16 cellular contexts compared by ENCODE assay signal in genomic region chr16:10835281-10835931, GRCh38. TPM values are rescaled to one million over a fixed set of nuclear protein-coding genes. Genes with fewer than 3 reads are reported as not detected.
DNase-seq lines count a peak whose midpoint lies in the region; ATAC-seq and TF ChIP-seq lines count a peak whose summit lies in the region.
"Had no signal": no experiment of that assay in that cellular context is flagged by ENCODE, and none has a peak within 500 bp of the region (broad histone marks: within the 10 kb centered on the region; RNA-seq: fewer than 3 reads in every experiment).

No MANE protein-coding gene starts in this region.

- H3K4me1 Mint-ChIP-seq in activated T-helper 1 cell treated with anti-CD3 and anti-CD28 coated beads, Interleukin-12 subunit alpha, Interleukin-12 subunit beta, Interleukin-2, Interleukin-4 antibody, amounts not matched to agents 30 ng/mL and 10 ng/mL and 1 ng/mL, durations not matched to agents 14 hours and 24 hours and 36 hours (ENCODE audit: low read depth), result peaks cover 18% of the 10 kb centered on the region
- H3K4me1 Mint-ChIP-seq in T-helper 17 cell, result no peaks in the 10 kb centered on the region

- H3K4me3 ChIP-seq in GM12864 (ENCODE audit: low read depth, low read length), result no peak overlapping the region
- no peak overlapping the region for H3K4me3 ChIP-seq in H7 (ENCODE audit: insufficient read depth, low read depth, low read length)
- H3K4me3 ChIP-seq: BLaER1, lung had no signal

- ATAC-seq in GM18868 (IDR thresholded peaks at IDR 0.05; ENCODE audit: unreplicated experiment) (peak; percentile 65), HG02798 (IDR thresholded peaks at IDR 0.05; ENCODE audit: poor library complexity, unreplicated experiment) (peak; percentile 67), HG02970 (IDR thresholded peaks at IDR 0.05; ENCODE audit: low FRiP score, unreplicated experiment) (no peak), HG03469 (IDR thresholded peaks at IDR 0.05; ENCODE audit: unreplicated experiment) (no peak), T-helper 17 cell (no peak)

- intact Hi-C loops in activated T-helper 1 cell treated with anti-CD3 and anti-CD28 coated beads, Interleukin-12 subunit alpha, Interleukin-12 subunit beta, Interleukin-2, Interleukin-4 antibody, amounts not matched to agents 30 ng/mL and 10 ng/mL and 1 ng/mL, durations not matched to agents 14 hours and 24 hours and 36 hours (cut with micrococcal nuclease), result loop anchor here (1.0 kb wide), 1 partner anchor 40 kb away; no protein-coding TSS in a partner anchor

- H3K9me3 ChIP-seq in T-helper 17 cell (ENCODE audit: control insufficient read depth, low read length, poor library complexity, severe bottlenecking), result no peaks in the 10 kb centered on the region

- H3K4me3 Mint-ChIP-seq in activated T-helper 1 cell treated with anti-CD3 and anti-CD28 coated beads, Interleukin-12 subunit alpha, Interleukin-12 subunit beta, Interleukin-2, Interleukin-4 antibody, amounts not matched to agents 30 ng/mL and 10 ng/mL and 1 ng/mL, durations not matched to agents 14 hours and 24 hours and 36 hours, result no peak overlapping the region
- H3K4me3 Mint-ChIP-seq in T-helper 17 cell, result no peak overlapping the region
- H3K4me3 Mint-ChIP-seq: activated naive CD8-positive, alpha-beta T cell treated with anti-CD3 and anti-CD28 coated beads, Interleukin-2, amount 10 ng/mL, durations not matched to agents 7 days and 5 days; stimulated activated naive CD8-positive, alpha-beta T cell treated with anti-CD3 and anti-CD28 coated beads, Interleukin-15, Interleukin-2, amounts not matched to agents 100 ng/mL and 50 ng/mL, for 24 hours had no signal

- DNase-seq in GM12864 (ENCODE audit: low read depth) (peak; percentile 65), H7 (no peak), T-helper 17 cell (no peak)
- DNase-seq in activated T-helper 1 cell treated with anti-CD3 and anti-CD28 coated beads, Interleukin-12 subunit alpha, Interleukin-12 subunit beta, Interleukin-2, Interleukin-4 antibody, amounts not matched to agents 30 ng/mL and 10 ng/mL and 1 ng/mL, durations not matched to agents 14 hours and 24 hours and 36 hours (ENCODE audit: low spot score), result peak; percentile 22
- DNase-seq: activated naive CD8-positive, alpha-beta T cell treated with anti-CD3 and anti-CD28 coated beads, Interleukin-2, amount 10 ng/mL, durations not matched to agents 7 days and 5 days; NCI-H1417; NCI-H524; SHP77 treated with DMSO at 0.1 percent for 48 hours had no signal

- peaks cover 4% of the 10 kb centered on the region for H3K27me3 Mint-ChIP-seq in activated T-helper 1 cell treated with anti-CD3 and anti-CD28 coated beads, Interleukin-12 subunit alpha, Interleukin-12 subunit beta, Interleukin-2, Interleukin-4 antibody, amounts not matched to agents 30 ng/mL and 10 ng/mL and 1 ng/mL, durations not matched to agents 14 hours and 24 hours and 36 hours (ENCODE audit: insufficient read depth)
- peaks cover 22% of the 10 kb centered on the region for H3K27me3 Mint-ChIP-seq in T-helper 17 cell

- no peaks in the 10 kb centered on the region for H3K36me3 ChIP-seq in H7 (replicated peaks; ENCODE audit: control insufficient read depth, insufficient read depth, low read length)
- H3K36me3 ChIP-seq: BLaER1 had no signal

- H3K36me3 Mint-ChIP-seq in activated T-helper 1 cell treated with anti-CD3 and anti-CD28 coated beads, Interleukin-12 subunit alpha, Interleukin-12 subunit beta, Interleukin-2, Interleukin-4 antibody, amounts not matched to agents 30 ng/mL and 10 ng/mL and 1 ng/mL, durations not matched to agents 14 hours and 24 hours and 36 hours (ENCODE audit: low read depth), result no peaks in the 10 kb centered on the region
- no peaks in the 10 kb centered on the region for H3K36me3 Mint-ChIP-seq in T-helper 17 cell (ENCODE audit: low read depth)
- H3K36me3 Mint-ChIP-seq: activated naive CD8-positive, alpha-beta T cell treated with anti-CD3 and anti-CD28 coated beads, Interleukin-2, amount 10 ng/mL, durations not matched to agents 7 days and 5 days had no signal

- no peak for TF ChIP-seq CTCF in GM12864 (IDR thresholded peaks at IDR 0.05; ENCODE audit: low read depth, low read length, missing control alignments)

- H3K9me3 Mint-ChIP-seq in activated T-helper 1 cell treated with anti-CD3 and anti-CD28 coated beads, Interleukin-12 subunit alpha, Interleukin-12 subunit beta, Interleukin-2, Interleukin-4 antibody, amounts not matched to agents 30 ng/mL and 10 ng/mL and 1 ng/mL, durations not matched to agents 14 hours and 24 hours and 36 hours, result peaks cover 10% of the 10 kb centered on the region
- H3K9me3 Mint-ChIP-seq: stimulated activated naive CD8-positive, alpha-beta T cell treated with anti-CD3 and anti-CD28 coated beads, Interleukin-15, Interleukin-2, amounts not matched to agents 100 ng/mL and 50 ng/mL, for 24 hours had no signal

- H3K27ac Mint-ChIP-seq in activated T-helper 1 cell treated with anti-CD3 and anti-CD28 coated beads, Interleukin-12 subunit alpha, Interleukin-12 subunit beta, Interleukin-2, Interleukin-4 antibody, amounts not matched to agents 30 ng/mL and 10 ng/mL and 1 ng/mL, durations not matched to agents 14 hours and 24 hours and 36 hours, result no peak overlapping the region
- no peak overlapping the region for H3K27ac Mint-ChIP-seq in T-helper 17 cell
- H3K27ac Mint-ChIP-seq: activated naive CD8-positive, alpha-beta T cell treated with anti-CD3 and anti-CD28 coated beads, Interleukin-2, amount 10 ng/mL, durations not matched to agents 7 days and 5 days; stimulated activated naive CD8-positive, alpha-beta T cell treated with anti-CD3 and anti-CD28 coated beads, Interleukin-15, Interleukin-2, amounts not matched to agents 100 ng/mL and 50 ng/mL, for 24 hours had no signal

- H3K27me3 ChIP-seq in H7 (ENCODE audit: control insufficient read depth, insufficient read depth, low read length), result no peaks in the 10 kb centered on the region
- H3K27me3 ChIP-seq: BLaER1 had no signal

RNA-seq across cellular contexts. Expression of gene TVP23A, which starts 16.8 kb away (rescaled TPM):
- not detected in 2 replicates for total RNA-seq in activated T-helper 1 cell treated with anti-CD3 and anti-CD28 coated beads, Interleukin-12 subunit alpha, Interleukin-12 subunit beta, Interleukin-2, Interleukin-4 antibody, amounts not matched to agents 30 ng/mL and 10 ng/mL and 1 ng/mL, durations not matched to agents 14 hours and 24 hours and 36 hours
- total RNA-seq in H7 (2014; rRNA removed; shearing (Covaris generic)), result 0.26 and 0.55 TPM in 2 replicates
- total RNA-seq in T-helper 17 cell, result not detected
- total RNA-seq: activated naive CD8-positive, alpha-beta T cell treated with anti-CD3 and anti-CD28 coated beads, Interleukin-2, amount 10 ng/mL, durations not matched to agents 7 days and 5 days; osteoblast had no signal

RNA-seq across cellular contexts. Expression of gene CIITA, which starts 41.6 kb away (rescaled TPM):
- 12.0 and 13.0 TPM in 2 replicates for total RNA-seq in activated T-helper 1 cell treated with anti-CD3 and anti-CD28 coated beads, Interleukin-12 subunit alpha, Interleukin-12 subunit beta, Interleukin-2, Interleukin-4 antibody, amounts not matched to agents 30 ng/mL and 10 ng/mL and 1 ng/mL, durations not matched to agents 14 hours and 24 hours and 36 hours
- not detected in 2 replicates for total RNA-seq in H7 (2014; rRNA removed; shearing (Covaris generic))
- total RNA-seq in T-helper 17 cell, result 10 to 100 TPM in 1 of 2 donors, 1 to 10 TPM in 1; 9.7 to 25.3 TPM

Comparison
In these comparisons a context has a peak if more than half of its experiments do, and no peak if none do; other contexts are left out.
1. DNase-seq: peak in GM12864 (single experiment) and activated T-helper 1 cell treated with anti-CD3 and anti-CD28 coated beads, Interleukin-12 subunit alpha, Interleukin-12 subunit beta, Interleukin-2, Interleukin-4 antibody, amounts not matched to agents 30 ng/mL and 10 ng/mL and 1 ng/mL, durations not matched to agents 14 hours and 24 hours and 36 hours (single experiment); none in H7 (single experiment) and T-helper 17 cell (0 of 3).
2. ATAC-seq: peak in GM18868 (single experiment) and HG02798 (single experiment); none in HG02970 (single experiment), HG03469 (single experiment) and T-helper 17 cell (single experiment).
3. RNA of gene CIITA, which starts 41.6 kb away (total RNA-seq): 9.7 to 25.3 TPM in T-helper 17 cell and 12.0 to 13.0 TPM in activated T-helper 1 cell treated with anti-CD3 and anti-CD28 coated beads, Interleukin-12 subunit alpha, Interleukin-12 subunit beta, Interleukin-2, Interleukin-4 antibody, amounts not matched to agents 30 ng/mL and 10 ng/mL and 1 ng/mL, durations not matched to agents 14 hours and 24 hours and 36 hours; not detected in H7; every median in the first group is over 10 times any median in the second.